In the genomic region with DNA sequence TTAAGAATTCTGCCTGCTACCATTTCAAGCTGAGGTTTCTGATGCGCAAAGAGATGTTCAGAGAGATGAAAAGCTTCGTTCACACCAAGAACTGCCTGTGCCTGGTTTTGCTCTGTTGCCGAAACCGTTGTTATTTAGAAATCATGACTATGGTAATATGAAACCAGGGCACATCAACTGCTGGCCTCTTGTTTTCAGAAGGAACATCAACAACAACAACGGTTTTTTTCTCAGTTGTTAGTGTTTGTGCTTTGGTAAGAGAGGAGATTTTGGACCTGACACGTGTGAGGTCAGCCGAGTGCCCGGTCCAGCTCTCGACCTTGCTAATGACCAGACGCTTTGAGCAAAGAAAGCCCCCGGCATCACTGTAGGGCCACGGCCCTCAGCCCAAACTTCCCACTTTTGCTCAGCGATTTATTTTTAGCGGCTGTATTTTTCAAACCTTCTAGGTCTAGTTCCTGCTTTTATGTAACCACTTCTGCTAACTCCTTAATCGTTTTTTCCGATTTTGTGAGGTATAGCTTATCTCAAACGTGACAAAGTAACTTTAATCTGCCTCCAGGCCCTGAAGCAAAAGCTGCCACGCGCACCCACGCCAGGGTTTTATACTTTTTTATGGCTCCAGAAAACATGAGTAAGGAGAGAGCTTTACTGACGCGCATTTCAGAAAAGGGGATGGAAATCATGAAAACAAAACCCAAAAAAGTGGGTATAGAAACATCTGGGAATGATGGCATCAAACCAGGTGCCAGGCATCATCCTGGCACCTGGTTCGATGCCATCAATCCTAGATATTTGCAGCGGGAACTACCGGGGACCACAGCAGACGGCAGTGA, we compare ENCODE assay signal across 1 cellular context.
TF ChIP-seq lines count a peak whose summit lies in the region.

No MANE protein-coding gene starts in this region.

TF ChIP-seq in H1, 55 proteins besides CTCF, POLR2A, EP300 and RAD21:
- TF ChIP-seq SP2 (IDR thresholded peaks at IDR 0.05; ENCODE audit: low read length), result no peak
- no peak for TF ChIP-seq EZH2 (IDR thresholded peaks at IDR 0.05; ENCODE audit: low read depth, low read length, severe bottlenecking)
- TF ChIP-seq CHD2 (IDR thresholded peaks at IDR 0.05; ENCODE audit: low read length), result no peak
- no peak for TF ChIP-seq TEAD4 (IDR thresholded peaks at IDR 0.05; ENCODE audit: low read depth, low read length)
- no peak for TF ChIP-seq BCL11A (IDR thresholded peaks at IDR 0.05; ENCODE audit: low read depth in 2 of 2, low read length in 2 of 2)
- no peak for TF ChIP-seq SAP30 (IDR thresholded peaks at IDR 0.05; ENCODE audit: insufficient read depth, insufficient replicate concordance, low read length)
- no peak for TF ChIP-seq GTF2F1 (IDR thresholded peaks at IDR 0.05; ENCODE audit: borderline replicate concordance, low read depth, low read length)
- TF ChIP-seq SRF (IDR thresholded peaks at IDR 0.05; ENCODE audit: low read depth, low read length), result no peak
- TF ChIP-seq HDAC6 (IDR thresholded peaks at IDR 0.05; ENCODE audit: low read depth, low read length), result no peak
- no peak for TF ChIP-seq CEBPB (IDR thresholded peaks at IDR 0.05; ENCODE audit: low read depth, low read length)
- TF ChIP-seq, protein P1, sequence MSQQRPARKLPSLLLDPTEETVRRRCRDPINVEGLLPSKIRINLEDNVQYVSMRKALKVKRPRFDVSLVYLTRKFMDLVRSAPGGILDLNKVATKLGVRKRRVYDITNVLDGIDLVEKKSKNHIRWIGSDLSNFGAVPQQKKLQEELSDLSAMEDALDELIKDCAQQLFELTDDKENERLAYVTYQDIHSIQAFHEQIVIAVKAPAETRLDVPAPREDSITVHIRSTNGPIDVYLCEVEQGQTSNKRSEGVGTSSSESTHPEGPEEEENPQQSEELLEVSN (IDR thresholded peaks at IDR 0.05), result no peak
- TF ChIP-seq, protein P2, sequence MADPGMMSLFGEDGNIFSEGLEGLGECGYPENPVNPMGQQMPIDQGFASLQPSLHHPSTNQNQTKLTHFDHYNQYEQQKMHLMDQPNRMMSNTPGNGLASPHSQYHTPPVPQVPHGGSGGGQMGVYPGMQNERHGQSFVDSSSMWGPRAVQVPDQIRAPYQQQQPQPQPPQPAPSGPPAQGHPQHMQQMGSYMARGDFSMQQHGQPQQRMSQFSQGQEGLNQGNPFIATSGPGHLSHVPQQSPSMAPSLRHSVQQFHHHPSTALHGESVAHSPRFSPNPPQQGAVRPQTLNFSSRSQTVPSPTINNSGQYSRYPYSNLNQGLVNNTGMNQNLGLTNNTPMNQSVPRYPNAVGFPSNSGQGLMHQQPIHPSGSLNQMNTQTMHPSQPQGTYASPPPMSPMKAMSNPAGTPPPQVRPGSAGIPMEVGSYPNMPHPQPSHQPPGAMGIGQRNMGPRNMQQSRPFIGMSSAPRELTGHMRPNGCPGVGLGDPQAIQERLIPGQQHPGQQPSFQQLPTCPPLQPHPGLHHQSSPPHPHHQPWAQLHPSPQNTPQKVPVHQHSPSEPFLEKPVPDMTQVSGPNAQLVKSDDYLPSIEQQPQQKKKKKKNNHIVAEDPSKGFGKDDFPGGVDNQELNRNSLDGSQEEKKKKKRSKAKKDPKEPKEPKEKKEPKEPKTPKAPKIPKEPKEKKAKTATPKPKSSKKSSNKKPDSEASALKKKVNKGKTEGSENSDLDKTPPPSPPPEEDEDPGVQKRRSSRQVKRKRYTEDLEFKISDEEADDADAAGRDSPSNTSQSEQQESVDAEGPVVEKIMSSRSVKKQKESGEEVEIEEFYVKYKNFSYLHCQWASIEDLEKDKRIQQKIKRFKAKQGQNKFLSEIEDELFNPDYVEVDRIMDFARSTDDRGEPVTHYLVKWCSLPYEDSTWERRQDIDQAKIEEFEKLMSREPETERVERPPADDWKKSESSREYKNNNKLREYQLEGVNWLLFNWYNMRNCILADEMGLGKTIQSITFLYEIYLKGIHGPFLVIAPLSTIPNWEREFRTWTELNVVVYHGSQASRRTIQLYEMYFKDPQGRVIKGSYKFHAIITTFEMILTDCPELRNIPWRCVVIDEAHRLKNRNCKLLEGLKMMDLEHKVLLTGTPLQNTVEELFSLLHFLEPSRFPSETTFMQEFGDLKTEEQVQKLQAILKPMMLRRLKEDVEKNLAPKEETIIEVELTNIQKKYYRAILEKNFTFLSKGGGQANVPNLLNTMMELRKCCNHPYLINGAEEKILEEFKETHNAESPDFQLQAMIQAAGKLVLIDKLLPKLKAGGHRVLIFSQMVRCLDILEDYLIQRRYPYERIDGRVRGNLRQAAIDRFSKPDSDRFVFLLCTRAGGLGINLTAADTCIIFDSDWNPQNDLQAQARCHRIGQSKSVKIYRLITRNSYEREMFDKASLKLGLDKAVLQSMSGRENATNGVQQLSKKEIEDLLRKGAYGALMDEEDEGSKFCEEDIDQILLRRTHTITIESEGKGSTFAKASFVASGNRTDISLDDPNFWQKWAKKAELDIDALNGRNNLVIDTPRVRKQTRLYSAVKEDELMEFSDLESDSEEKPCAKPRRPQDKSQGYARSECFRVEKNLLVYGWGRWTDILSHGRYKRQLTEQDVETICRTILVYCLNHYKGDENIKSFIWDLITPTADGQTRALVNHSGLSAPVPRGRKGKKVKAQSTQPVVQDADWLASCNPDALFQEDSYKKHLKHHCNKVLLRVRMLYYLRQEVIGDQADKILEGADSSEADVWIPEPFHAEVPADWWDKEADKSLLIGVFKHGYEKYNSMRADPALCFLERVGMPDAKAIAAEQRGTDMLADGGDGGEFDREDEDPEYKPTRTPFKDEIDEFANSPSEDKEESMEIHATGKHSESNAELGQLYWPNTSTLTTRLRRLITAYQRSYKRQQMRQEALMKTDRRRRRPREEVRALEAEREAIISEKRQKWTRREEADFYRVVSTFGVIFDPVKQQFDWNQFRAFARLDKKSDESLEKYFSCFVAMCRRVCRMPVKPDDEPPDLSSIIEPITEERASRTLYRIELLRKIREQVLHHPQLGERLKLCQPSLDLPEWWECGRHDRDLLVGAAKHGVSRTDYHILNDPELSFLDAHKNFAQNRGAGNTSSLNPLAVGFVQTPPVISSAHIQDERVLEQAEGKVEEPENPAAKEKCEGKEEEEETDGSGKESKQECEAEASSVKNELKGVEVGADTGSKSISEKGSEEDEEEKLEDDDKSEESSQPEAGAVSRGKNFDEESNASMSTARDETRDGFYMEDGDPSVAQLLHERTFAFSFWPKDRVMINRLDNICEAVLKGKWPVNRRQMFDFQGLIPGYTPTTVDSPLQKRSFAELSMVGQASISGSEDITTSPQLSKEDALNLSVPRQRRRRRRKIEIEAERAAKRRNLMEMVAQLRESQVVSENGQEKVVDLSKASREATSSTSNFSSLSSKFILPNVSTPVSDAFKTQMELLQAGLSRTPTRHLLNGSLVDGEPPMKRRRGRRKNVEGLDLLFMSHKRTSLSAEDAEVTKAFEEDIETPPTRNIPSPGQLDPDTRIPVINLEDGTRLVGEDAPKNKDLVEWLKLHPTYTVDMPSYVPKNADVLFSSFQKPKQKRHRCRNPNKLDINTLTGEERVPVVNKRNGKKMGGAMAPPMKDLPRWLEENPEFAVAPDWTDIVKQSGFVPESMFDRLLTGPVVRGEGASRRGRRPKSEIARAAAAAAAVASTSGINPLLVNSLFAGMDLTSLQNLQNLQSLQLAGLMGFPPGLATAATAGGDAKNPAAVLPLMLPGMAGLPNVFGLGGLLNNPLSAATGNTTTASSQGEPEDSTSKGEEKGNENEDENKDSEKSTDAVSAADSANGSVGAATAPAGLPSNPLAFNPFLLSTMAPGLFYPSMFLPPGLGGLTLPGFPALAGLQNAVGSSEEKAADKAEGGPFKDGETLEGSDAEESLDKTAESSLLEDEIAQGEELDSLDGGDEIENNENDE (IDR thresholded peaks at IDR 0.05; ENCODE audit: insufficient replicate concordance, low read length), result no peak
- TF ChIP-seq BRCA1 (IDR thresholded peaks at IDR 0.05; ENCODE audit: low read depth, low read length), result no peak
- TF ChIP-seq RNF2 (IDR thresholded peaks at IDR 0.05; ENCODE audit: borderline replicate concordance, low read depth, low read length, missing control alignments, poor library complexity, severe bottlenecking), result no peak
- TF ChIP-seq CHD1 (IDR thresholded peaks at IDR 0.05; ENCODE audit: low read depth, low read length), result no peak
- TF ChIP-seq HDAC2 (IDR thresholded peaks at IDR 0.05; ENCODE audit: borderline replicate concordance in 1 of 2, low read depth in 2 of 2, low read length in 2 of 2), result no peak
